ENCODE assay signal across 1 cellular context in the genomic region with DNA sequence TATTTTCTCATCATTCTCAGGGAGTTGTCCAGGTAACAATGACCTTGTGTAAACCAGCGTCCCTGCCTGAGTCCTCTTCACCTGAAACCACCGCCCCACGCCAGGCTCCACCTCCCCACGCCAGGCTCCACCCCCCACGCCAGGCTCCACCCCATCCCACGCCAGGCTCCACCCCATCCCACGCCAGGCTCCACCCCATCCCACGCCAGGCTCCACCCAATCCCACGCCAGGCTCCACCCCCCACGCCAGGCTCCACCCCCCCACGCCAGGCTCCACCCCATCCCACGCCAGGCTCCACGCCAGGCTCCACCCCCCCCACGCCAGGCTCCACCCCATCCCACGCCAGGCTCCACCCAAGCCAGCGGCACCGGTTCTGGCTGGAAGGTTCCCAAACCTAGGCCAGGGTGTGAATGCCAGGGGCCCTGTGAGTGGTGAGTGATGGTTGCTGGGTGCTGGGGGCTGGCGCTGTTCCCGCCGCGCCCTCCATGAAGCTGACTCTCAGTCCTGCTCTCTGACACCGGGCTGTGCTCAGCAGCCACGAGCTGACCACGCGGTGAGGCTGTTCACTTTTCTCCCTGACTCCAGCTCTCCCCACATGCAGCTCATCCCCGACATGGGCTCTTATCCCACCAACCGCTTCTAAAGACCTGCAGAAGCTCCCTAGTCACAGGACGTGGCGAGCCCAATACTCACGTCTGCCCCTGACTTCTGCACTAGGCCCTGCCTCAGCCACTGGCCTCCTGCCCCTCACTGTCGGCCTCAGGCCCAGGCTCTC.
TF ChIP-seq lines count a peak whose summit lies in the region.

No MANE protein-coding gene starts in this region.

TF ChIP-seq in K562, 482 proteins besides CTCF, POLR2A, EP300 and RAD21 (continued from another document):
- TF ChIP-seq, protein P1, sequence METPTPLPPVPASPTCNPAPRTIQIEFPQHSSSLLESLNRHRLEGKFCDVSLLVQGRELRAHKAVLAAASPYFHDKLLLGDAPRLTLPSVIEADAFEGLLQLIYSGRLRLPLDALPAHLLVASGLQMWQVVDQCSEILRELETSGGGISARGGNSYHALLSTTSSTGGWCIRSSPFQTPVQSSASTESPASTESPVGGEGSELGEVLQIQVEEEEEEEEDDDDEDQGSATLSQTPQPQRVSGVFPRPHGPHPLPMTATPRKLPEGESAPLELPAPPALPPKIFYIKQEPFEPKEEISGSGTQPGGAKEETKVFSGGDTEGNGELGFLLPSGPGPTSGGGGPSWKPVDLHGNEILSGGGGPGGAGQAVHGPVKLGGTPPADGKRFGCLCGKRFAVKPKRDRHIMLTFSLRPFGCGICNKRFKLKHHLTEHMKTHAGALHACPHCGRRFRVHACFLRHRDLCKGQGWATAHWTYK (CRISPR knock-in tag; IDR thresholded peaks at IDR 0.05): no peak
TF ChIP-seq in K562: peak in this region for 1.
